2 cellular contexts compared by ENCODE assay signal in genomic region chr1:247366345-247366744, GRCh38. TPM values are rescaled to one million over a fixed set of nuclear protein-coding genes. Genes with fewer than 3 reads are reported as not detected.
"Had no signal": no experiment of that assay in that cellular context is flagged by ENCODE, and none has a peak within 500 bp of the region (broad histone marks: within the 10 kb centered on the region; RNA-seq: fewer than 3 reads in every experiment).

No MANE protein-coding gene starts in this region.

RNA-seq across cellular contexts. Expression of gene NLRP3, which starts 49.6 kb away (rescaled TPM):
- total RNA-seq: progenitor cell of endocrine pancreas, pulmonary artery endothelial cell had no signal
